1 cellular context compared by ENCODE assay signal in the genomic region with DNA sequence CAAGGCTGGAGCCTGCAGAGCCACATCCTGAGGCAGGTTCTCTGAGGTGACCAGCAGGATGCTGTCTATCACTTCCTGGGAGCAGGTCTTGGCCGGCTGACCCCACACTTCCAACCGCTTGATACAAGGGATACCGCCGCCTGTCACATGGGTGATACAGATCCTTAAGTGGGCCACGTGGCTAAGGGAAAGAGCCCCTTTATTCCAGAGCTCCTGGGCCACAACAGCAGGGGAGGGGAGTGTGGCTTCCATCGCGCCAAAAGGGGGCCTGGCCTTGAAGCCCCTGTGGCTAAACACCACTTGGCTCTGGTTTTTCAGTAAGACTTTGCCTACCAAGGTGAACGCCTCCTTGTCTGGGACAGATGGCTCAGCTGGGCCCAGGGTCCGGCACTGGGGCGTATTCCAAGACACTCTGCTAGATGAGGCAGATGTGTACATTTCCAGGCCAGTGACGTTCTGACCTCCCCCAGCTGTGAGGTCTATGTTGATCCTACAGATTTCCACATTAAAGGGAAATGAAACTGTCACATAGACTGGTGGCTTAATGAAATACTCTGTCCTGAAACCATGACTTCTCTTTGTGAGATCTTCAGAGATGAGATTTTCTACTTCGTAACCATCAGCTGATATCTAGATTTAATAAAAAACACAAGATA.
TF ChIP-seq lines count a peak whose summit lies in the region.

No MANE protein-coding gene starts in this region.

TF ChIP-seq in A549, 52 proteins besides CTCF, POLR2A, EP300 and RAD21:
- TF ChIP-seq, protein P1, sequence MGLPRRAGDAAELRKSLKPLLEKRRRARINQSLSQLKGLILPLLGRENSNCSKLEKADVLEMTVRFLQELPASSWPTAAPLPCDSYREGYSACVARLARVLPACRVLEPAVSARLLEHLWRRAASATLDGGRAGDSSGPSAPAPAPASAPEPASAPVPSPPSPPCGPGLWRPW (IDR thresholded peaks at IDR 0.05): no peak
- TF ChIP-seq ZFP36 (IDR thresholded peaks at IDR 0.05; ENCODE audit: borderline replicate concordance, partially characterized antibody) (no peak), CHD4 (IDR thresholded peaks at IDR 0.05; ENCODE audit: borderline replicate concordance) (no peak)
TF ChIP-seq in A549: peak in this region for 0.
